Comparison of ENCODE assay signal across 1 cellular context in the genomic region with DNA sequence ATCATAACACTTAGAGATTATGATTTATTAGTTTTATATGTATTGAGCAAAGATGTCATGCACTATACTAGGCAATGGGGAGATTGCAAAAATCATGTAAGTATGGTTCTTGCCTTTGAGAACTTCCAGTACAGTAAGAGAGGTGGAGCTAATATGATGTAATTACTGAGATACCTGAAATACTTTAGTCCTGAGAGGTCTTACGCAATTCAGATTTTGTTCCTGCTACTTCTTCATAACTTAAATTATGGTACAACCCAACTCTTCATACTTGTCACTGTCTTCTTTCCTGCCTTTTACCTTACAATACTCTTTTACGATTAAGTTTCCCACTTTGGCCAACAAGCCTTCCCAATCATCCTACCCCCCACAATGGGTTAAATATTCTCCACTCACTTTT.
A peak's percentile ranks its signal among the peaks of the same experiment; 100 is the strongest.
TF ChIP-seq lines count a peak whose summit lies in the region.

No MANE protein-coding gene starts in this region.

TF ChIP-seq in H1, 55 proteins besides CTCF, POLR2A, EP300 and RAD21:
- TF ChIP-seq CEBPB (IDR thresholded peaks at IDR 0.05; ENCODE audit: low read depth, low read length) (peak; percentile 81), NRF1 (IDR thresholded peaks at IDR 0.05; ENCODE audit: low read depth, low read length) (no peak)
